Comparison of ENCODE assay signal across 23 cellular contexts in the genomic region with DNA sequence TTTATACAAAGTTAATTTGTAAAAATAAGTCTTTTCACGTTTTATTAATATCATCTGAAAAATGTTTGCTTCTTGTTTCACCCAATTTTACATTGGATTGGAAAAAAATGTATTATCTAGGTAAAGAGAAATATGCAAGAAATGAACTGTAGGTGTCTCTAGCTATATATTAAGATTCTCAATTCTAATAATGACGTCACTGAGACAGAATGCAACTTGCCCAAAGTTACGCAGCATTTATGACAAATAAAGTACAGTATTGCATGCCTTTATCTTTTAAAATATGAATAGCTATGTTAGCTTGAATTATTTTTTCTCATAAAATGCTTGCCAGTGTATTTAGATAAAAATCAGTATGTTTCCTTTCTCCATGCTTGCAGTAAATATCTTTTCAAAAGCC.
"Had no signal": no experiment of that assay in that cellular context is flagged by ENCODE, and none has a peak within 500 bp of the region (broad histone marks: within the 10 kb centered on the region; RNA-seq: fewer than 3 reads in every experiment).

No MANE protein-coding gene starts in this region.

- FAIRE-seq: kidney had no signal

- ATAC-seq: esophagus mucosa; gastrocnemius medialis; left lobe of liver; natural killer cell; psoas muscle; right cardiac atrium; stimulated activated memory B cell treated with anti-CD40 and anti-IgM and Interleukin-4, amounts not matched to agents 10 μg/mL and 1 μg/mL and 100 μg/mL, for 72 hours; stimulated activated naive CD8-positive, alpha-beta T cell treated with anti-CD3 and anti-CD28 coated beads, Interleukin-15, Interleukin-2, amounts not matched to agents 100 U/mL and 50 U/mL, for 24 hours had no signal

- H3K36me3 ChIP-seq: gastrocnemius medialis, ovary, spleen, tibial artery had no signal

- H3K9me3 ChIP-seq: gastrocnemius medialis, ovary, psoas muscle, spleen, testis, tibial artery had no signal

- H3K4me3 ChIP-seq: gastrocnemius medialis, lung, ovary, psoas muscle, skin epidermis, spleen, testis, tibial artery had no signal

- H3K27ac ChIP-seq: epithelial cell of prostate, gastrocnemius medialis, ovary, psoas muscle, skin epidermis, spleen, testis, tibial artery had no signal

- H3K27me3 ChIP-seq: gastrocnemius medialis, ovary, spleen, testis, tibial artery had no signal

- H3K4me1 ChIP-seq: gastrocnemius medialis, psoas muscle, spleen, testis, tibial artery had no signal

- DNase-seq: cortex of kidney; foreskin fibroblast; gastrocnemius medialis; head of caudate nucleus; kidney; natural killer cell; occipital lobe; ovary; posterior cingulate gyrus; psoas muscle; right cardiac atrium; spleen; stimulated activated CD4-positive, alpha-beta T cell treated with anti-CD3 and anti-CD28 coated beads, Interleukin-4, amount 100 ng/mL, for 4 hours; stimulated activated naive CD8-positive, alpha-beta T cell treated with anti-CD3 and anti-CD28 coated beads, Interleukin-15, Interleukin-2, amounts not matched to agents 100 U/mL and 50 U/mL, for 24 hours; substantia nigra; testis; tibial artery had no signal
